ENCODE assay signal across 19 cellular contexts in the genomic region with DNA sequence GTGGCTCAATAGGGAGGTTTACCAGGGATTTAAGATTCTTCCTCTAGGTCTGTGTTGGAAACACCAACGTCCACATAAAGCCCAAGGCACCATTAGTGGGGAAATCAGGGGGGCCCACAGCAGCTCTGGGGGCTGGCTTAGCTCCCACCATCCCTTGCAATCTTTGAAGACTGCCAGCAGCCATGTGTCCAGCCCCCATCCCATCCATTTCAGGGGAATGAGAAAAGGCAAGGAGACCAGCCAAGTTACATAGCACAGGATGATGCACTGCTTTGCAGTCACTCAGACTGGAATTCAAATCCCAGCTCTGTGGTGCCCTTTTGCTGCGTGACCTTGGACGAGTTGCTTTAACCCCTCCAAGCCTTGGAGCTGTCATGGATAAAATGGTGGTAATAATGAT.
"Had no signal": no experiment of that assay in that cellular context is flagged by ENCODE, and none has a peak within 500 bp of the region (broad histone marks: within the 10 kb centered on the region; RNA-seq: fewer than 3 reads in every experiment).

No MANE protein-coding gene starts in this region.

- H3K27me3 ChIP-seq: adrenal gland, colonic mucosa, esophagus squamous epithelium, heart left ventricle, right atrium auricular region, upper lobe of right lung had no signal

- H3K36me3 ChIP-seq: adrenal gland, colonic mucosa, esophagus squamous epithelium, heart left ventricle, right atrium auricular region, upper lobe of right lung, WERI-Rb-1 had no signal

- H3K27ac ChIP-seq: colonic mucosa, right atrium auricular region, WERI-Rb-1 had no signal

- H3K9me3 Mint-ChIP-seq: activated CD8-positive, alpha-beta T cell treated with anti-CD3 and anti-CD28 coated beads for 36 hours; activated naive CD4-positive, alpha-beta T cell treated with anti-CD3 and anti-CD28 coated beads, Interleukin-2, amount 50 U/mL, for 24 hours; T-helper 1 cell treated with Interleukin-12 subunit alpha and Interleukin-12 subunit beta and Interleukin-4 antibody, amounts not matched to agents 30 μg/mL and 1 μg/mL, for 36 hours had no signal

- H3K4me3 ChIP-seq: adrenal gland, colonic mucosa, esophagus squamous epithelium, heart left ventricle, lung, right atrium auricular region, skin epidermis, upper lobe of right lung had no signal

- ATAC-seq: activated CD4-positive, alpha-beta T cell treated with anti-CD3 and anti-CD28 coated beads for 36 hours; activated CD8-positive, alpha-beta T cell treated with anti-CD3 and anti-CD28 coated beads for 36 hours had no signal

- H3K4me1 ChIP-seq: colonic mucosa had no signal

- H3K4me3 Mint-ChIP-seq: activated CD4-positive, alpha-beta T cell treated with anti-CD3 and anti-CD28 coated beads for 36 hours; activated CD8-positive, alpha-beta T cell treated with anti-CD3 and anti-CD28 coated beads for 36 hours; activated naive CD4-positive, alpha-beta T cell treated with anti-CD3 and anti-CD28 coated beads, Interleukin-2, amount 50 U/mL, for 24 hours; naive thymus-derived CD4-positive, alpha-beta T cell; T-helper 1 cell treated with Interleukin-12 subunit alpha and Interleukin-12 subunit beta and Interleukin-4 antibody, amounts not matched to agents 30 μg/mL and 1 μg/mL, for 36 hours had no signal

- H3K27ac Mint-ChIP-seq: activated CD4-positive, alpha-beta T cell treated with anti-CD3 and anti-CD28 coated beads for 36 hours; activated CD8-positive, alpha-beta T cell treated with anti-CD3 and anti-CD28 coated beads for 36 hours; activated naive CD4-positive, alpha-beta T cell treated with anti-CD3 and anti-CD28 coated beads, Interleukin-2, amount 50 U/mL, for 24 hours; naive thymus-derived CD4-positive, alpha-beta T cell; T-helper 1 cell treated with Interleukin-12 subunit alpha and Interleukin-12 subunit beta and Interleukin-4 antibody, amounts not matched to agents 30 μg/mL and 1 μg/mL, for 36 hours had no signal

- H3K27me3 Mint-ChIP-seq: activated CD4-positive, alpha-beta T cell treated with anti-CD3 and anti-CD28 coated beads for 36 hours; activated CD8-positive, alpha-beta T cell treated with anti-CD3 and anti-CD28 coated beads for 36 hours; activated naive CD4-positive, alpha-beta T cell treated with anti-CD3 and anti-CD28 coated beads, Interleukin-2, amount 50 U/mL, for 24 hours; naive thymus-derived CD4-positive, alpha-beta T cell had no signal

- H3K9me3 ChIP-seq: adrenal gland, colonic mucosa, esophagus squamous epithelium, heart left ventricle, right atrium auricular region, upper lobe of right lung had no signal

- H3K4me1 Mint-ChIP-seq: activated CD4-positive, alpha-beta T cell treated with anti-CD3 and anti-CD28 coated beads for 36 hours; activated naive CD4-positive, alpha-beta T cell treated with anti-CD3 and anti-CD28 coated beads, Interleukin-2, amount 50 U/mL, for 24 hours had no signal

- DNase-seq: activated CD4-positive, alpha-beta T cell treated with anti-CD3 and anti-CD28 coated beads for 36 hours; activated CD8-positive, alpha-beta memory T cell treated with anti-CD3 and anti-CD28 coated beads, Interleukin-2, amount 50 U/mL, for 4 hours; activated CD8-positive, alpha-beta T cell treated with anti-CD3 and anti-CD28 coated beads for 36 hours; activated effector memory CD4-positive, alpha-beta T cell treated with anti-CD3 and anti-CD28 coated beads, Interleukin-2, amount 50 U/mL, for 16 hours; activated T-cell treated with anti-CD3 and anti-CD28 coated beads, Interleukin-2, amount 50 U/mL, for 48 hours; esophagus squamous epithelium; naive thymus-derived CD4-positive, alpha-beta T cell; stimulated activated CD4-positive, alpha-beta T cell treated with anti-CD3 and anti-CD28 coated beads, Interleukin-4, amount 100 ng/mL, for 24 hours; stimulated activated naive CD4-positive, alpha-beta T cell; upper lobe of right lung; WERI-Rb-1 had no signal

- H3K36me3 Mint-ChIP-seq: activated naive CD4-positive, alpha-beta T cell treated with anti-CD3 and anti-CD28 coated beads, Interleukin-2, amount 50 U/mL, for 24 hours; naive thymus-derived CD4-positive, alpha-beta T cell had no signal
